20 cellular contexts compared by ENCODE assay signal in the genomic region with DNA sequence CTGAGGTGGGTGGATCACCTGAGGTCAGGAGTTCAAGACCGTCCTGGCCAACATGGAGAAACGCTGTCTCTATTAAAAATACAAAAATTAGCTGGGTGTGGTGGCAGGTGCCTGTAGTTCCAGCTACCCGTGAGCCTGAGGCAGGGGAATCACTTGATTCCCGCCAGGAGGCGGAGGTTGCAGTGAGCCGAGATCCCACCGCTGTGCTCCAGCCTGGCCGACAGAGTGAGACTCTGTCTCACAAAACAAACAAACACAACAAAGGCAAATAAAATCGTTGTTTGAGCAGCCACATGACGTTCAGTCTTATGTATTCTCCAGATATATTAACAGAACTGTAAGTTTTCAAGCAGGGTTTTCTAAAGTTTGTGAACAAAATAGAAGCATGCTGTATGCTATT.
DNase-seq lines count a peak whose midpoint lies in the region; ATAC-seq, FAIRE-seq and TF ChIP-seq lines count a peak whose summit lies in the region.
"Had no signal": no experiment of that assay in that cellular context is flagged by ENCODE, and none has a peak within 500 bp of the region (broad histone marks: within the 10 kb centered on the region; RNA-seq: fewer than 3 reads in every experiment).

No MANE protein-coding gene starts in this region.

- H2AFZ ChIP-seq in astrocyte (ENCODE audit: low read depth, low read length) = peak overlapping the region; percentile 6

- ATAC-seq in HG02885 (IDR thresholded peaks at IDR 0.05; ENCODE audit: poor library complexity, unreplicated experiment) = no peak
- ATAC-seq: gastrocnemius medialis had no signal

- no peaks in the 10 kb centered on the region for H3K36me3 ChIP-seq in astrocyte (ENCODE audit: insufficient read depth, low read length)
- H3K36me3 ChIP-seq: BE2C, gastrocnemius medialis, prostate gland had no signal

- no peak overlapping the region for H3K27ac ChIP-seq in astrocyte (ENCODE audit: low read depth, low read length)
- H3K27ac ChIP-seq: gastrocnemius medialis, prostate gland had no signal

- no peak for FAIRE-seq in astrocyte (lab: Jason Lieb, UNC)
- FAIRE-seq: G401.6 had no signal

- H3K27me3 Mint-ChIP-seq in astrocyte (ENCODE audit: low read depth, unreplicated experiment) (peaks cover 16% of the 10 kb centered on the region), osteocyte (ENCODE audit: unreplicated experiment) (peaks cover 7% of the 10 kb centered on the region)

- no peak overlapping the region for H3K4me3 Mint-ChIP-seq in astrocyte (ENCODE audit: unreplicated experiment)
- no peak overlapping the region for H3K4me3 Mint-ChIP-seq in osteocyte (ENCODE audit: unreplicated experiment)

- H3K4me1 Mint-ChIP-seq in astrocyte (ENCODE audit: low read depth, unreplicated experiment) (peaks cover 8% of the 10 kb centered on the region), osteocyte (ENCODE audit: unreplicated experiment) (peaks cover 7% of the 10 kb centered on the region)

- TF ChIP-seq CTCF in astrocyte (IDR thresholded peaks at IDR 0.05; ENCODE audit: insufficient read depth, low read depth, low read length) = no peak
- TF ChIP-seq CTCF in osteocyte (IDR thresholded peaks at IDR 0.05) = no peak

- H3K9ac ChIP-seq in astrocyte (ENCODE audit: low read length) = no peak overlapping the region

- peak overlapping the region; percentile 17 for H3K4me2 ChIP-seq in astrocyte (ENCODE audit: low read length)
- H3K4me2 ChIP-seq: smooth muscle cell had no signal

- peaks cover 7% of the 10 kb centered on the region for H3K4me1 ChIP-seq in astrocyte (ENCODE audit: insufficient read depth, low read length)
- H3K4me1 ChIP-seq: BE2C, gastrocnemius medialis, prostate gland had no signal

- H3K27me3 ChIP-seq in astrocyte (ENCODE audit: insufficient read depth, low read length) = no peaks in the 10 kb centered on the region
- H3K27me3 ChIP-seq: BE2C, gastrocnemius medialis had no signal

- no peaks in the 10 kb centered on the region for H4K20me1 ChIP-seq in astrocyte (ENCODE audit: insufficient read depth, low read length)

- no peaks in the 10 kb centered on the region for H3K9me3 Mint-ChIP-seq in astrocyte (ENCODE audit: unreplicated experiment)
- peaks cover 3% of the 10 kb centered on the region for H3K9me3 Mint-ChIP-seq in osteocyte (ENCODE audit: unreplicated experiment)

- no peak overlapping the region for H3K4me3 ChIP-seq in astrocyte (ENCODE audit: insufficient read depth, low read depth, low read length)
- H3K4me3 ChIP-seq: gastrocnemius medialis, prostate gland, smooth muscle cell had no signal

- H3K9me3 ChIP-seq in astrocyte (ENCODE audit: insufficient read depth, low read depth, low read length) = no peaks in the 10 kb centered on the region
- H3K9me3 ChIP-seq: BE2C, gastrocnemius medialis, prostate gland had no signal

- H3K36me3 Mint-ChIP-seq in astrocyte (ENCODE audit: low read depth, unreplicated experiment) (no peaks in the 10 kb centered on the region), osteocyte (ENCODE audit: unreplicated experiment) (no peaks in the 10 kb centered on the region)

- DNase-seq in COR-L47 (lab: John Stamatoyannopoulos, UW) = peak; percentile 63
- DNase-seq in NCI-H1092 (lab: John Stamatoyannopoulos, UW) = peak; percentile 63
- no peak for DNase-seq in astrocyte (ENCODE audit: low read depth)
- DNase-seq in osteocyte (ENCODE audit: extremely low spot score, unreplicated experiment) = peak; percentile 60
- no peak for DNase-seq in HUDEP-2 (lab: John Stamatoyannopoulos, UW; ENCODE audit: unreplicated experiment in 76 of 76)
- DNase-seq in NCI-H82 (lab: John Stamatoyannopoulos, UW) = no peak
- DNase-seq: activated CD4-positive, alpha-beta T cell treated with anti-CD3 and anti-CD28 coated beads, Interleukin-2, amount 50 U/mL, for 1 hour; activated CD8-positive, alpha-beta memory T cell treated with anti-CD3 and anti-CD28 coated beads, Interleukin-2, amount 50 U/mL, for 48 hours; activated effector memory CD4-positive, alpha-beta T cell treated with anti-CD3 and anti-CD28 coated beads, Interleukin-2, amount 50 U/mL, for 16 hours; BE2C; Calu3; gastrocnemius medialis; GOT3; KBM-7; kidney glomerular epithelial cell; Right ventricle myocardium superior had no signal

- no peak overlapping the region for H3K27ac Mint-ChIP-seq in astrocyte (ENCODE audit: unreplicated experiment)
- no peak overlapping the region for H3K27ac Mint-ChIP-seq in osteocyte (ENCODE audit: unreplicated experiment)

- no peaks in the 10 kb centered on the region for H3K79me2 ChIP-seq in astrocyte (ENCODE audit: insufficient read depth, low read length)

Comparison
In these comparisons a context has a peak if more than half of its experiments do, and no peak if none do; other contexts are left out.
1. DNase-seq: peak in COR-L47 (single experiment), NCI-H1092 (single experiment) and osteocyte (single experiment); none in astrocyte (single experiment), HUDEP-2 (0 of 76) and NCI-H82 (single experiment).